Comparison of ENCODE assay signal across 21 cellular contexts in the genomic region with DNA sequence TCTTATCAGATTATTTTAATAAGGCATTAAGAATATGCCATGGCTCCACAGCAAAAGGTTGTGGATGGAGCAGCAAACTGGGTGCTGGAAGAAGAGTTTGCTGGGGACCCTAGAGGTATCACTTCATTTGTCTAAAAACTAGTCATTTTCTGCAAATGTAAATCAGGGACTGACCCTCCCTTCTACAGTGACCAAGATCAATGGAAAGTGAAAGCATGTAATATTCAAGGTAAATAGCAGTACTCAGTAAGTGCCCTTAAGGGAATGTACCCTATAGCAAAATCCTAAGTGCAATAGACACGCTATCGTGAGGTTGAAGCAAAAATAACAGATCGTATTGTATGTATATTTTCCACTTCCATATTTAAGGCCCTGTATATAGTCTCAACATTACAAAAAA. TPM values are rescaled to one million over a fixed set of nuclear protein-coding genes. Genes with fewer than 3 reads are reported as not detected.
DNase-seq lines count a peak whose midpoint lies in the region; ATAC-seq and TF ChIP-seq lines count a peak whose summit lies in the region.
"Had no signal": no experiment of that assay in that cellular context is flagged by ENCODE, and none has a peak within 500 bp of the region (broad histone marks: within the 10 kb centered on the region; RNA-seq: fewer than 3 reads in every experiment).

No MANE protein-coding gene starts in this region.

- H2AFZ ChIP-seq in mammary epithelial cell (ENCODE audit: low read depth, low read length), result no peak overlapping the region

- H3K27me3 Mint-ChIP-seq in nephron progenitor cell (ENCODE audit: low read depth, poor library complexity), result peaks cover 2% of the 10 kb centered on the region

- TF ChIP-seq CTCF in GM10266 (IDR thresholded peaks at IDR 0.05; ENCODE audit: control insufficient read depth, insufficient read depth, low read depth, missing control alignments) (no peak), nephron progenitor cell (IDR thresholded peaks at IDR 0.05) (no peak), mammary epithelial cell (conservative IDR thresholded peaks at IDR 0.05 in 1 of 2, IDR thresholded peaks at IDR 0.05 in 1 of 2; ENCODE audit: extremely low read depth in 1 of 2, insufficient read depth in 1 of 2, low read depth in 1 of 2, low read length in 2 of 2) (no peak)

- no TSS peak for BruUV-seq in mammary epithelial cell (replicated peaks; lab: Mats Ljungman, UMichigan)

- no peak overlapping the region for H3K27ac Mint-ChIP-seq in nephron progenitor cell
- H3K27ac Mint-ChIP-seq: CD8-positive, alpha-beta T cell had no signal

- no peak overlapping the region for H3K4me3 ChIP-seq in mammary epithelial cell (replicated peaks in 1 of 3; ENCODE audit: insufficient read depth in 1 of 3, low read depth in 2 of 3, low read length in 3 of 3)

- H3K79me2 ChIP-seq in mammary epithelial cell (ENCODE audit: insufficient read depth, low read length), result no peaks in the 10 kb centered on the region

- CTCF ChIA-PET in mammary epithelial cell (lab: Charles Lee; ENCODE audit: low non-redundant PET), result no interaction called here

- dilution Hi-C loops in mammary epithelial cell (cut with HindIII; ENCODE audit: low sequenced_read_pairs), result no loop called here

- no peaks in the 10 kb centered on the region for H4K20me1 ChIP-seq in mammary epithelial cell (ENCODE audit: insufficient read depth, low read length)

- no peaks in the 10 kb centered on the region for H3K36me3 Mint-ChIP-seq in nephron progenitor cell (ENCODE audit: low read depth)
- H3K36me3 Mint-ChIP-seq: CD8-positive, alpha-beta T cell had no signal

- H3K9me3 Mint-ChIP-seq in nephron progenitor cell, result no peaks in the 10 kb centered on the region
- H3K9me3 Mint-ChIP-seq: CD8-positive, alpha-beta T cell had no signal

- H3K4me1 ChIP-seq in mammary epithelial cell (ENCODE audit: insufficient read depth, low read length), result no peaks in the 10 kb centered on the region

- H3K27me3 ChIP-seq in mammary epithelial cell (ENCODE audit: insufficient read depth, low read length), result no peaks in the 10 kb centered on the region

- no peaks in the 10 kb centered on the region for H3K36me3 ChIP-seq in mammary epithelial cell (ENCODE audit: insufficient read depth, low read length)

- DNase-seq in GM10266 (ENCODE audit: extremely low spot score) (peak; percentile 6), nephron progenitor cell (no peak), mammary epithelial cell (no peak)
- no peak for DNase-seq in stimulated activated CD4-positive, alpha-beta T cell treated with anti-CD3 and anti-CD28 coated beads, Interleukin-4, amount 100 ng/mL, for 24 hours
- no peak for DNase-seq in stimulated activated CD4-positive, alpha-beta T cell treated with anti-CD3 and anti-CD28 coated beads, Interleukin-4, amount 100 ng/mL, for 4 hours
- DNase-seq: activated effector memory CD4-positive, alpha-beta T cell treated with anti-CD3 and anti-CD28 coated beads, Interleukin-2, amount 50 U/mL, for 16 hours; CD8-positive, alpha-beta T cell; cortex of kidney; EL; erythroblast; glutamatergic neuron; Kasumi-1; kidney; NCI-H146; NCI-H510A treated with DMSO at 0.1 percent for 48 hours; nucleus accumbens had no signal

- no peak overlapping the region for H3K4me2 ChIP-seq in mammary epithelial cell (ENCODE audit: insufficient read depth, low read depth, low read length)

- H3K9me3 ChIP-seq in mammary epithelial cell (replicated peaks; ENCODE audit: insufficient read depth, low read length), result no peaks in the 10 kb centered on the region

- ATAC-seq in GM19043 (IDR thresholded peaks at IDR 0.05; ENCODE audit: low read depth, unreplicated experiment) (peak; percentile 82), HG02571 (IDR thresholded peaks at IDR 0.05; ENCODE audit: unreplicated experiment) (peak; percentile 90), HG03280 (IDR thresholded peaks at IDR 0.05; ENCODE audit: unreplicated experiment) (peak; percentile 87)
- ATAC-seq: CD8-positive, alpha-beta T cell had no signal

- no peak overlapping the region for H3K4me3 Mint-ChIP-seq in nephron progenitor cell
- H3K4me3 Mint-ChIP-seq: CD8-positive, alpha-beta T cell had no signal

- H3K9ac ChIP-seq in mammary epithelial cell (ENCODE audit: insufficient read depth, low read length), result no peak overlapping the region

- no peaks in the 10 kb centered on the region for H3K4me1 Mint-ChIP-seq in nephron progenitor cell

- H3K27ac ChIP-seq in mammary epithelial cell (ENCODE audit: insufficient read depth, low read depth, low read length), result no peak overlapping the region

- intact Hi-C loops in mammary epithelial cell (cut with micrococcal nuclease), result no loop called here

- in situ Hi-C loops in mammary epithelial cell (cut with MboI; ENCODE audit: low sequenced_read_pairs in 2 of 2), result no loop called here

- WGBS in mammary epithelial cell (ENCODE audit: low coverage, missing lambda C conversion rate), result 100% methylated on average over 3 of the region's 3 CpGs

RNA-seq across cellular contexts. Expression of a gene that starts 38.7 kb away (rescaled TPM):
- not detected for total RNA-seq in mammary epithelial cell
- not detected for polyA plus RNA-seq in mammary epithelial cell
- polyA minus RNA-seq in mammary epithelial cell, result not detected
- total RNA-seq: activated CD8-positive, alpha-beta memory T cell treated with anti-CD3 and anti-CD28 coated beads for 36 hours; CD8-positive, alpha-beta T cell; mononuclear cell had no signal
